In the genomic region with DNA sequence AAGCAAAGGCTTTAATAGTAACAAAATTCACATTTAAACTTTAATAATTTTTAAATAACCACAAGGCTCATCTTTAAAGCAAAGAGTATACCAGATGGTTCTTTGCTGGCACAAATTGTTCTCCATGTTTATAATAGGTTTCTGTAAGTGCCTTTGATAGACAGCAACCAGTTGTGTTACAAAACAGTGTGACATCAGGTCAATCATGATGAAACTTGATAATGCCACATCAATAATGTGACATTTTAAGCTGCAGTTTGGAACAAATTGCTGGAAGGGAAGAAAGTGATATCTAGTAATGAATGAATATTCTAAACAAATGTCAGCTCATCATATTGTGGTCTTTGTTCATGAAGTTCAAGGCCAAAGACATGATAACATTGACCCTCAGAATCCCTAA, we compare ENCODE assay signal across 29 cellular contexts.
DNase-seq lines count a peak whose midpoint lies in the region; TF ChIP-seq lines count a peak whose summit lies in the region.
"Had no signal": no experiment of that assay in that cellular context is flagged by ENCODE, and none has a peak within 500 bp of the region (broad histone marks: within the 10 kb centered on the region; RNA-seq: fewer than 3 reads in every experiment).

No MANE protein-coding gene starts in this region.

- no peak for TF ChIP-seq CTCF in neural cell (IDR thresholded peaks at IDR 0.05; ENCODE audit: poor library complexity, severe bottlenecking)

- no peak overlapping the region for H3K9ac ChIP-seq in neural cell (ENCODE audit: low read length)
- H3K9ac ChIP-seq: BLaER1; BLaER1 treated with 17β-estradiol and CSF1 and Interleukin-3, amounts not matched to agents 10 nM and 100 nM had no signal

- TF ChIP-seq EP300 in neural cell (conservative IDR thresholded peaks at IDR 0.05; ENCODE audit: poor library complexity, severe bottlenecking): peak; percentile 97

- H3K27ac ChIP-seq in neural cell (ENCODE audit: low read length): no peak overlapping the region
- H3K27ac ChIP-seq: 22Rv1; A549; BLaER1; BLaER1 treated with 17β-estradiol and CSF1 and Interleukin-3, amounts not matched to agents 10 nM and 100 nM; C4-2B had no signal

- no peaks in the 10 kb centered on the region for H3K9me2 ChIP-seq in neural cell (ENCODE audit: insufficient read depth, low read length)

- no peaks in the 10 kb centered on the region for H3K9me3 ChIP-seq in neural cell (ENCODE audit: low read length)
- H3K9me3 ChIP-seq: A549; BE2C; BLaER1; BLaER1 treated with 17β-estradiol and CSF1 and Interleukin-3, amounts not matched to agents 10 nM and 100 nM; Caco-2 had no signal

- no peaks in the 10 kb centered on the region for H3K27me3 ChIP-seq in neural cell (ENCODE audit: insufficient read depth, low read depth, low read length)
- H3K27me3 ChIP-seq: BE2C; BLaER1; BLaER1 treated with 17β-estradiol and CSF1 and Interleukin-3, amounts not matched to agents 10 nM and 100 nM had no signal

- no peak overlapping the region for H3K4me2 ChIP-seq in neural cell (ENCODE audit: low read length)
- H3K4me2 ChIP-seq: A549; BLaER1; BLaER1 treated with 17β-estradiol and CSF1 and Interleukin-3, amounts not matched to agents 10 nM and 100 nM had no signal

- DNase-seq in NCI-H748 (lab: John Stamatoyannopoulos, UW; ENCODE audit: unreplicated experiment) (peak; percentile 31), NCI-H748 treated with DMSO at 0.1 percent for 48 hours (lab: John Stamatoyannopoulos, UW) (no peak)
- no peak for DNase-seq in stimulated activated CD4-positive, alpha-beta T cell treated with anti-CD3 and anti-CD28 coated beads, Interleukin-2, amount 100 ng/mL, for 48 hours
- DNase-seq: 8988T; ACHN; AML-193; BE2C; C1 segment of cervical spinal cord; Caco-2; Calu3; CD4-positive, alpha-beta memory T cell; CD4-positive, alpha-beta T cell; CD4-positive, CD25-positive, alpha-beta regulatory T cell; CD8-positive, alpha-beta memory T cell; CD8-positive, alpha-beta T cell; COR-L47; DMS 273 treated with DMSO at 0.1 percent for 48 hours; DMS153; DMS53; DMS79; DMS79 treated with DMSO at 0.1 percent for 48 hours; DND-41; EL had no signal

- no peaks in the 10 kb centered on the region for H3F3A ChIP-seq in neural cell (ENCODE audit: insufficient read depth, low read length, poor library complexity, severe bottlenecking)

- no peak for TF ChIP-seq RAD21 in neural cell (conservative IDR thresholded peaks at IDR 0.05)

- no peaks in the 10 kb centered on the region for H4K20me1 ChIP-seq in neural cell (ENCODE audit: insufficient read depth)
- H4K20me1 ChIP-seq: BLaER1; BLaER1 treated with 17β-estradiol and CSF1 and Interleukin-3, amounts not matched to agents 10 nM and 100 nM had no signal

- no peak overlapping the region for H2AFZ ChIP-seq in neural cell (ENCODE audit: low read depth, low read length)

- no peaks in the 10 kb centered on the region for H3K36me3 ChIP-seq in neural cell (ENCODE audit: insufficient read depth, low read length)
- H3K36me3 ChIP-seq: BE2C; BLaER1; BLaER1 treated with 17β-estradiol and CSF1 and Interleukin-3, amounts not matched to agents 10 nM and 100 nM had no signal

- H3K79me2 ChIP-seq in neural cell (replicated peaks; ENCODE audit: insufficient read depth, low read length): no peaks in the 10 kb centered on the region

- no peak overlapping the region for H3K4me3 ChIP-seq in neural cell (ENCODE audit: low read length)
- H3K4me3 ChIP-seq: A549; BLaER1; BLaER1 treated with 17β-estradiol and CSF1 and Interleukin-3, amounts not matched to agents 10 nM and 100 nM had no signal

TF ChIP-seq in neural cell, 6 proteins besides CTCF, POLR2A, EP300 and RAD21:
- TF ChIP-seq SMC3 (conservative IDR thresholded peaks at IDR 0.05; ENCODE audit: poor library complexity) (no peak), POLR2AphosphoS5 (IDR thresholded peaks at IDR 0.05) (peak; percentile 99)
